26 cellular contexts compared by ENCODE assay signal in genomic region chr6:124073021-124073420, GRCh38.
DNase-seq lines count a peak whose midpoint lies in the region; ATAC-seq lines count a peak whose summit lies in the region.
"Had no signal": no experiment of that assay in that cellular context is flagged by ENCODE, and none has a peak within 500 bp of the region (broad histone marks: within the 10 kb centered on the region; RNA-seq: fewer than 3 reads in every experiment).

No MANE protein-coding gene starts in this region.

- H3K27me3 Mint-ChIP-seq in activated naive CD4-positive, alpha-beta T cell treated with anti-CD3 and anti-CD28 coated beads, Interleukin-2, amount 10 ng/mL, durations not matched to agents 7 days and 5 days: no peaks in the 10 kb centered on the region
- H3K27me3 Mint-ChIP-seq: dendritic cell treated with granulocyte-macrophage colony-stimulating factor and Interleukin-4, amounts not matched to agents 40 ng/mL and 50 ng/mL, for 4 days; natural killer cell treated with Interleukin-12 subunit alpha and Interleukin-12 subunit beta and Interleukin-15 and Interleukin-18, amount 100 ng/mL, for 72 hours; stimulated activated naive CD8-positive, alpha-beta T cell treated with anti-CD3 and anti-CD28 coated beads, Interleukin-15, amount 100 ng/mL, for 72 hours had no signal

- H2AK5ac ChIP-seq in neuronal stem cell (ENCODE audit: low read depth, low read length): no peak overlapping the region

- no peak for ATAC-seq in GM21367 (IDR thresholded peaks at IDR 0.05; ENCODE audit: unreplicated experiment)
- ATAC-seq: activated T-cell treated with anti-CD3 and anti-CD28 coated beads, Interleukin-2, amount 50 U/mL, for 4 hours; CD8-positive, alpha-beta T cell; left lung; natural killer cell treated with Interleukin-12 subunit alpha and Interleukin-12 subunit beta and Interleukin-15 and Interleukin-18, amount 100 ng/mL, for 72 hours; stimulated activated naive CD8-positive, alpha-beta T cell treated with anti-CD3 and anti-CD28 coated beads, Interleukin-15, amount 100 ng/mL, for 72 hours had no signal

- H2BK5ac ChIP-seq in neuronal stem cell (ENCODE audit: low read length): no peak overlapping the region

- WGBS in neuronal stem cell (ENCODE audit: extremely low coverage in 2 of 2, insufficient read length in 2 of 2, insufficient replicate concordance in 1 of 2), 2 donors: no CpG with 5 or more reads among the region's 6 CpGs

- H3K79me2 ChIP-seq in Karpas-422 (ENCODE audit: low read length): no peaks in the 10 kb centered on the region

- H3K4me2 ChIP-seq in neuronal stem cell (ENCODE audit: insufficient read depth, low read length, poor library complexity, severe bottlenecking) (no peak overlapping the region), Karpas-422 (ENCODE audit: low read depth, low read length, poor library complexity, severe bottlenecking) (no peak overlapping the region)
- H3K4me2 ChIP-seq: KMS-11 had no signal

- DNase-seq in Caki2 (ENCODE audit: low read depth): peak; percentile 6
- DNase-seq in astrocyte of the hippocampus (ENCODE audit: low read depth, low spot score): peak; percentile 48
- DNase-seq in iPS-NIHi7 (ENCODE audit: extremely low spot score): peak; percentile 29
- DNase-seq in neuronal stem cell (ENCODE audit: low spot score): peak; percentile 20
- DNase-seq in NOMO-1 (lab: John Stamatoyannopoulos, UW; ENCODE audit: unreplicated experiment in 2 of 2): no peak
- DNase-seq in Karpas-422: no peak
- no peak for DNase-seq in activated naive CD4-positive, alpha-beta T cell treated with anti-CD3 and anti-CD28 coated beads, Interleukin-2, amount 10 ng/mL, durations not matched to agents 7 days and 5 days
- DNase-seq: 8988T; activated CD4-positive, alpha-beta T cell treated with anti-CD3 and anti-CD28 coated beads for 48 hours; activated naive CD4-positive, alpha-beta T cell; activated T-cell treated with anti-CD3 and anti-CD28 coated beads, Interleukin-2, amount 50 U/mL, for 4 hours; adrenal gland; AML-193; CD8-positive, alpha-beta T cell; DMS153; glutamatergic neuron; left lung; MV-4-11; NCI-H524 treated with DMSO at 0.1 percent for 48 hours; sigmoid colon; stimulated activated naive CD8-positive, alpha-beta T cell treated with anti-CD3 and anti-CD28 coated beads, Interleukin-15, amount 100 ng/mL, for 72 hours; transverse colon had no signal

- no peak overlapping the region for H3K9ac ChIP-seq in neuronal stem cell (ENCODE audit: low read depth, low read length, poor library complexity)
- H3K9ac ChIP-seq in Karpas-422 (ENCODE audit: low read length): no peak overlapping the region
- H3K9ac ChIP-seq: KMS-11 had no signal

- peaks cover 2% of the 10 kb centered on the region for H3K9me3 Mint-ChIP-seq in activated naive CD4-positive, alpha-beta T cell treated with anti-CD3 and anti-CD28 coated beads, Interleukin-2, amount 10 ng/mL, durations not matched to agents 7 days and 5 days

- peaks cover 0 to 9% of the 10 kb centered on the region in 2 donors for H3K4me1 ChIP-seq in neuronal stem cell (ENCODE audit: control insufficient read depth in 2 of 2, insufficient read depth in 1 of 2, low read depth in 1 of 2, low read length in 2 of 2)
- no peaks in the 10 kb centered on the region for H3K4me1 ChIP-seq in Karpas-422 (ENCODE audit: low read length)
- H3K4me1 ChIP-seq: adrenal gland, left lung, transverse colon had no signal

- H3K27me3 ChIP-seq in neuronal stem cell (ENCODE audit: control insufficient read depth in 3 of 3, insufficient read depth in 3 of 3, low read depth in 1 of 3, low read length in 3 of 3): no peaks in the 10 kb centered on the region
- no peaks in the 10 kb centered on the region for H3K27me3 ChIP-seq in Karpas-422 (ENCODE audit: low read length)
- H3K27me3 ChIP-seq: adrenal gland, left lung, sigmoid colon, transverse colon had no signal

- H3K9me2 ChIP-seq in Karpas-422 (replicated peaks; ENCODE audit: insufficient read depth, low read length): no peaks in the 10 kb centered on the region

- H2BK12ac ChIP-seq in neuronal stem cell (ENCODE audit: low read length): no peak overlapping the region

- no peak overlapping the region for H3K4me3 Mint-ChIP-seq in activated naive CD4-positive, alpha-beta T cell treated with anti-CD3 and anti-CD28 coated beads, Interleukin-2, amount 10 ng/mL, durations not matched to agents 7 days and 5 days
- H3K4me3 Mint-ChIP-seq: activated T-cell treated with anti-CD3 and anti-CD28 coated beads, Interleukin-2, amount 50 U/mL, for 4 hours; CD8-positive, alpha-beta T cell; dendritic cell treated with granulocyte-macrophage colony-stimulating factor and Interleukin-4, amounts not matched to agents 40 ng/mL and 50 ng/mL, for 4 days; natural killer cell treated with Interleukin-12 subunit alpha and Interleukin-12 subunit beta and Interleukin-15 and Interleukin-18, amount 100 ng/mL, for 72 hours; stimulated activated naive CD8-positive, alpha-beta T cell treated with anti-CD3 and anti-CD28 coated beads, Interleukin-15, amount 100 ng/mL, for 72 hours had no signal

- H3K9me3 ChIP-seq in neuronal stem cell (replicated peaks in 1 of 2; ENCODE audit: control insufficient read depth in 2 of 2, insufficient read depth in 1 of 2, low read depth in 1 of 2, low read length in 2 of 2) (peaks cover 0 to 4% of the 10 kb centered on the region in 2 donors), Karpas-422 (ENCODE audit: low read length) (peaks cover 3% of the 10 kb centered on the region; the same call in 1 of the 2 replicates)
- H3K9me3 ChIP-seq: adrenal gland, left lung, sigmoid colon, transverse colon had no signal

- H3K36me3 ChIP-seq in neuronal stem cell (replicated peaks in 1 of 2; ENCODE audit: control insufficient read depth in 2 of 2, insufficient read depth in 2 of 2, low read length in 2 of 2) (no peaks in the 10 kb centered on the region), Karpas-422 (ENCODE audit: insufficient read depth, low read length) (no peaks in the 10 kb centered on the region)
- H3K36me3 ChIP-seq: adrenal gland, left lung, sigmoid colon, transverse colon had no signal

- no peak overlapping the region for H3K23ac ChIP-seq in neuronal stem cell (ENCODE audit: low read depth, low read length, poor library complexity)

- CTCF ChIA-PET in activated naive CD4-positive, alpha-beta T cell treated with anti-CD3 and anti-CD28 coated beads, Interleukin-2, amount 10 ng/mL, durations not matched to agents 7 days and 5 days (lab: Charles Lee): no interaction called here

- H4K20me1 ChIP-seq in Karpas-422 (ENCODE audit: insufficient read depth, low read depth, low read length): no peaks in the 10 kb centered on the region

- H2BK15ac ChIP-seq in neuronal stem cell (ENCODE audit: low read length): no peak overlapping the region

- no peak overlapping the region for H3K18ac ChIP-seq in neuronal stem cell (ENCODE audit: low read length)

- H3K4me1 Mint-ChIP-seq in activated naive CD4-positive, alpha-beta T cell treated with anti-CD3 and anti-CD28 coated beads, Interleukin-2, amount 10 ng/mL, durations not matched to agents 7 days and 5 days: no peaks in the 10 kb centered on the region
- H3K4me1 Mint-ChIP-seq: stimulated activated naive CD8-positive, alpha-beta T cell treated with anti-CD3 and anti-CD28 coated beads, Interleukin-15, amount 100 ng/mL, for 72 hours had no signal

- H3K27ac Mint-ChIP-seq in activated naive CD4-positive, alpha-beta T cell treated with anti-CD3 and anti-CD28 coated beads, Interleukin-2, amount 10 ng/mL, durations not matched to agents 7 days and 5 days: no peak overlapping the region
- H3K27ac Mint-ChIP-seq: CD8-positive, alpha-beta T cell; dendritic cell treated with granulocyte-macrophage colony-stimulating factor and Interleukin-4, amounts not matched to agents 40 ng/mL and 50 ng/mL, for 4 days; natural killer cell treated with Interleukin-12 subunit alpha and Interleukin-12 subunit beta and Interleukin-15 and Interleukin-18, amount 100 ng/mL, for 72 hours; stimulated activated naive CD8-positive, alpha-beta T cell treated with anti-CD3 and anti-CD28 coated beads, Interleukin-15, amount 100 ng/mL, for 72 hours had no signal

- H4K91ac ChIP-seq in neuronal stem cell (ENCODE audit: low read depth, low read length, poor library complexity): no peak overlapping the region

- no peak overlapping the region for H4K8ac ChIP-seq in neuronal stem cell (ENCODE audit: low read depth, low read length)

- H3K36me3 Mint-ChIP-seq in activated naive CD4-positive, alpha-beta T cell treated with anti-CD3 and anti-CD28 coated beads, Interleukin-2, amount 10 ng/mL, durations not matched to agents 7 days and 5 days: no peaks in the 10 kb centered on the region
- H3K36me3 Mint-ChIP-seq: CD8-positive, alpha-beta T cell had no signal

- H3K79me1 ChIP-seq in neuronal stem cell (ENCODE audit: low read depth, low read length): no peaks in the 10 kb centered on the region

- H3K4me3 ChIP-seq in neuronal stem cell (ENCODE audit: low read length in 2 of 2) (no peak overlapping the region), Karpas-422 (ENCODE audit: low read length) (no peak overlapping the region)
- H3K4me3 ChIP-seq: adrenal gland, left lung, sigmoid colon, transverse colon had no signal

- H3K14ac ChIP-seq in neuronal stem cell (ENCODE audit: low read length): no peak overlapping the region

- no peak overlapping the region for H2BK120ac ChIP-seq in neuronal stem cell (ENCODE audit: low read depth, low read length)

- in situ Hi-C loops in Caki2 (cut with HindIII; ENCODE audit: low pct_unique_long_range_greater_than_20kb, low sequenced_read_pairs): no loop called here

- no peak overlapping the region for H3K4ac ChIP-seq in neuronal stem cell (ENCODE audit: low read length)

- H2AFZ ChIP-seq in neuronal stem cell (ENCODE audit: low read length) (peak overlapping the region; percentile 16), Karpas-422 (ENCODE audit: low read length) (no peak overlapping the region)

- H3K27ac ChIP-seq in neuronal stem cell (replicated peaks; ENCODE audit: low read length): peak overlapping the region; percentile 59
- no peak overlapping the region for H3K27ac ChIP-seq in Karpas-422 (ENCODE audit: low read length)
- H3K27ac ChIP-seq: adrenal gland, KMS-11, left lung, sigmoid colon, transverse colon had no signal

Comparison
In these comparisons a context has a peak if more than half of its experiments do, and no peak if none do; other contexts are left out.
1. DNase-seq: peak in Caki2 (single experiment), astrocyte of the hippocampus (single experiment), iPS-NIHi7 (single experiment) and neuronal stem cell (single experiment); none in NOMO-1 (0 of 2), Karpas-422 (single experiment) and activated naive CD4-positive, alpha-beta T cell treated with anti-CD3 and anti-CD28 coated beads, Interleukin-2, amount 10 ng/mL, durations not matched to agents 7 days and 5 days (single experiment).